Comparison of ENCODE assay signal across 9 cellular contexts in genomic region chr12:104643921-104644669, GRCh38.
DNase-seq lines count a peak whose midpoint lies in the region; ATAC-seq, FAIRE-seq and TF ChIP-seq lines count a peak whose summit lies in the region.
"Had no signal": no experiment of that assay in that cellular context is flagged by ENCODE, and none has a peak within 500 bp of the region (broad histone marks: within the 10 kb centered on the region; RNA-seq: fewer than 3 reads in every experiment).

No MANE protein-coding gene starts in this region.

- peaks cover 18% of the 10 kb centered on the region for H3K9me3 Mint-ChIP-seq in activated T-cell treated with anti-CD3 and anti-CD28 coated beads, Interleukin-2, amount 50 U/mL, for 24 hours
- H3K9me3 Mint-ChIP-seq in activated T-cell treated with anti-CD3 and anti-CD28 coated beads, Interleukin-2, amount 50 U/mL, for 4 hours = peaks cover 12% of the 10 kb centered on the region
- H3K9me3 Mint-ChIP-seq in astrocyte (ENCODE audit: unreplicated experiment) = no peaks in the 10 kb centered on the region
- H3K9me3 Mint-ChIP-seq in stimulated activated naive B cell treated with anti-CD40 and anti-IgM and Interleukin-4, amounts not matched to agents 10 μg/mL and 1 μg/mL and 100 μg/mL, for 72 hours = peaks cover 15 to 16% of the 10 kb centered on the region in 2 donors

- peaks cover 44% of the 10 kb centered on the region for H3K36me3 Mint-ChIP-seq in activated T-cell treated with anti-CD3 and anti-CD28 coated beads, Interleukin-2, amount 50 U/mL, for 24 hours (ENCODE audit: low read depth)
- peaks cover 25% of the 10 kb centered on the region for H3K36me3 Mint-ChIP-seq in activated T-cell treated with anti-CD3 and anti-CD28 coated beads, Interleukin-2, amount 50 U/mL, for 4 hours (ENCODE audit: insufficient read depth)
- H3K36me3 Mint-ChIP-seq in astrocyte (ENCODE audit: low read depth, unreplicated experiment) = peaks cover 10% of the 10 kb centered on the region
- H3K36me3 Mint-ChIP-seq in stimulated activated naive B cell treated with anti-CD40 and anti-IgM and Interleukin-4, amounts not matched to agents 10 μg/mL and 1 μg/mL and 100 μg/mL, for 72 hours = peaks cover 42 to 65% of the 10 kb centered on the region in 2 donors

- H3K79me2 ChIP-seq in astrocyte (ENCODE audit: insufficient read depth, low read length) = no peaks in the 10 kb centered on the region

- H3K27me3 ChIP-seq in astrocyte (ENCODE audit: insufficient read depth, low read length) (no peaks in the 10 kb centered on the region), testis (no peaks in the 10 kb centered on the region)

- TF ChIP-seq POLR2A in testis (IDR thresholded peaks at IDR 0.05) = no peak

- H3K4me1 Mint-ChIP-seq in activated T-cell treated with anti-CD3 and anti-CD28 coated beads, Interleukin-2, amount 50 U/mL, for 24 hours (ENCODE audit: low read depth) = peaks cover 49% of the 10 kb centered on the region
- H3K4me1 Mint-ChIP-seq in activated T-cell treated with anti-CD3 and anti-CD28 coated beads, Interleukin-2, amount 50 U/mL, for 4 hours (ENCODE audit: low read depth) = peaks cover 44% of the 10 kb centered on the region
- no peaks in the 10 kb centered on the region for H3K4me1 Mint-ChIP-seq in astrocyte (ENCODE audit: low read depth, unreplicated experiment)
- peaks cover 59 to 92% of the 10 kb centered on the region in 2 donors for H3K4me1 Mint-ChIP-seq in stimulated activated naive B cell treated with anti-CD40 and anti-IgM and Interleukin-4, amounts not matched to agents 10 μg/mL and 1 μg/mL and 100 μg/mL, for 72 hours

- H3K9me3 ChIP-seq in astrocyte (ENCODE audit: insufficient read depth, low read depth, low read length) (peaks cover 7% of the 10 kb centered on the region), testis (no peaks in the 10 kb centered on the region)

- H3K4me3 ChIP-seq in astrocyte (ENCODE audit: insufficient read depth, low read depth, low read length) (no peak overlapping the region), testis (no peak overlapping the region)
- H3K4me3 ChIP-seq: PC-9 had no signal

- H3K27ac ChIP-seq in astrocyte (ENCODE audit: low read depth, low read length) = no peak overlapping the region
- peak overlapping the region in 1 of 2 donors; percentile 20 for H3K27ac ChIP-seq in testis
- H3K27ac ChIP-seq: PC-9 had no signal

- ATAC-seq in activated T-cell treated with anti-CD3 and anti-CD28 coated beads, Interleukin-2, amount 50 U/mL, for 4 hours = no peak
- peak; percentile 0 to 2 for ATAC-seq in stimulated activated naive B cell treated with anti-CD40 and anti-IgM and Interleukin-4, amounts not matched to agents 10 μg/mL and 1 μg/mL and 100 μg/mL, for 72 hours (replicated peaks)

- H3K4me2 ChIP-seq in astrocyte (ENCODE audit: low read length) = no peak overlapping the region
- H3K4me2 ChIP-seq: PC-9 had no signal

- no peaks in the 10 kb centered on the region for H3K27me3 Mint-ChIP-seq in activated T-cell treated with anti-CD3 and anti-CD28 coated beads, Interleukin-2, amount 50 U/mL, for 24 hours
- no peaks in the 10 kb centered on the region for H3K27me3 Mint-ChIP-seq in activated T-cell treated with anti-CD3 and anti-CD28 coated beads, Interleukin-2, amount 50 U/mL, for 4 hours (ENCODE audit: low read depth)
- H3K27me3 Mint-ChIP-seq in astrocyte (ENCODE audit: low read depth, unreplicated experiment) = no peaks in the 10 kb centered on the region
- no peaks in the 10 kb centered on the region for H3K27me3 Mint-ChIP-seq in stimulated activated naive B cell treated with anti-CD40 and anti-IgM and Interleukin-4, amounts not matched to agents 10 μg/mL and 1 μg/mL and 100 μg/mL, for 72 hours

- H3K9ac ChIP-seq in astrocyte (ENCODE audit: low read length) = no peak overlapping the region

- 63 to 76% methylated on average over 12 of the region's 12 CpGs for WGBS in testis, 2 donors

- H3K27ac Mint-ChIP-seq in activated T-cell treated with anti-CD3 and anti-CD28 coated beads, Interleukin-2, amount 50 U/mL, for 24 hours = peak overlapping the region; percentile 44
- no peak overlapping the region for H3K27ac Mint-ChIP-seq in astrocyte (ENCODE audit: unreplicated experiment)
- H3K27ac Mint-ChIP-seq in stimulated activated naive B cell treated with anti-CD40 and anti-IgM and Interleukin-4, amounts not matched to agents 10 μg/mL and 1 μg/mL and 100 μg/mL, for 72 hours = peak overlapping the region; percentile 98

- TF ChIP-seq CTCF in astrocyte (IDR thresholded peaks at IDR 0.05; ENCODE audit: insufficient read depth, low read depth, low read length) (no peak), testis (IDR thresholded peaks at IDR 0.05) (no peak)

- no peak overlapping the region for H2AFZ ChIP-seq in astrocyte (ENCODE audit: low read depth, low read length)
- H2AFZ ChIP-seq: PC-9 had no signal

- H3K36me3 ChIP-seq in astrocyte (ENCODE audit: insufficient read depth, low read length) (no peaks in the 10 kb centered on the region), testis (ENCODE audit: low read depth, missing control alignments) (no peaks in the 10 kb centered on the region)

- no peaks in the 10 kb centered on the region for H3K4me1 ChIP-seq in astrocyte (ENCODE audit: insufficient read depth, low read length)
- no peaks in the 10 kb centered on the region for H3K4me1 ChIP-seq in testis

- FAIRE-seq in astrocyte (lab: Jason Lieb, UNC) (no peak), HTR-8/SVneo (lab: Jason Lieb, UNC) (no peak)

- peaks cover 46% of the 10 kb centered on the region for H4K20me1 ChIP-seq in astrocyte (ENCODE audit: insufficient read depth, low read length)

- DNase-seq in activated T-cell treated with anti-CD3 and anti-CD28 coated beads, Interleukin-2, amount 50 U/mL, for 24 hours = no peak
- no peak for DNase-seq in activated T-cell treated with anti-CD3 and anti-CD28 coated beads, Interleukin-2, amount 50 U/mL, for 4 hours
- DNase-seq in NCI-H187 treated with DMSO at 0.1 percent for 48 hours (lab: John Stamatoyannopoulos, UW) (peak; percentile 80), astrocyte (ENCODE audit: low read depth) (no peak), T-helper 9 cell (no peak), testis (no peak), HTR-8/SVneo (ENCODE audit: insufficient read length, low spot score) (no peak)
- DNase-seq in stimulated activated naive B cell treated with anti-CD40 and anti-IgM and Interleukin-4, amounts not matched to agents 10 μg/mL and 1 μg/mL and 100 μg/mL, for 72 hours = no peak

- intact Hi-C loops in testis (cut with DNase I; ENCODE audit: low total_unique reads) = no loop called here

- no peak overlapping the region for H3K4me3 Mint-ChIP-seq in activated T-cell treated with anti-CD3 and anti-CD28 coated beads, Interleukin-2, amount 50 U/mL, for 24 hours
- H3K4me3 Mint-ChIP-seq in activated T-cell treated with anti-CD3 and anti-CD28 coated beads, Interleukin-2, amount 50 U/mL, for 4 hours = no peak overlapping the region
- H3K4me3 Mint-ChIP-seq in astrocyte (ENCODE audit: unreplicated experiment) = peak overlapping the region; percentile 31
- peak overlapping the region; percentile 66 to 74 for H3K4me3 Mint-ChIP-seq in stimulated activated naive B cell treated with anti-CD40 and anti-IgM and Interleukin-4, amounts not matched to agents 10 μg/mL and 1 μg/mL and 100 μg/mL, for 72 hours

Comparison
In these comparisons a context has a peak if more than half of its experiments do, and no peak if none do; other contexts are left out.
1. H3K4me3 Mint-ChIP-seq: peak in astrocyte (single experiment) and stimulated activated naive B cell treated with anti-CD40 and anti-IgM and Interleukin-4, amounts not matched to agents 10 μg/mL and 1 μg/mL and 100 μg/mL, for 72 hours (2 of 2); none in activated T-cell treated with anti-CD3 and anti-CD28 coated beads, Interleukin-2, amount 50 U/mL, for 24 hours (single experiment) and activated T-cell treated with anti-CD3 and anti-CD28 coated beads, Interleukin-2, amount 50 U/mL, for 4 hours (single experiment).
2. ATAC-seq: peak in stimulated activated naive B cell treated with anti-CD40 and anti-IgM and Interleukin-4, amounts not matched to agents 10 μg/mL and 1 μg/mL and 100 μg/mL, for 72 hours (2 of 2); none in activated T-cell treated with anti-CD3 and anti-CD28 coated beads, Interleukin-2, amount 50 U/mL, for 4 hours (0 of 2).